Comparison of ENCODE assay signal across 8 cellular contexts in genomic region chr2:85318222-85319182, GRCh38. TPM values are rescaled to one million over a fixed set of nuclear protein-coding genes. Genes with fewer than 3 reads are reported as not detected.
DNase-seq lines count a peak whose midpoint lies in the region; ATAC-seq and TF ChIP-seq lines count a peak whose summit lies in the region.

No MANE protein-coding gene starts in this region.

- H3K4me1 Mint-ChIP-seq in neural crest cell, result peaks cover 9% of the 10 kb centered on the region

- H3K36me3 Mint-ChIP-seq in neural crest cell (ENCODE audit: low read depth), result peaks cover 34% of the 10 kb centered on the region

- TF ChIP-seq CTCF in neural crest cell (conservative IDR thresholded peaks at IDR 0.05), result no peak

- H3K27me3 Mint-ChIP-seq in neural crest cell (ENCODE audit: low read depth), result no peaks in the 10 kb centered on the region

- no peaks in the 10 kb centered on the region for H3K9me3 Mint-ChIP-seq in neural crest cell

- peak overlapping the region; percentile 9 for H3K4me3 Mint-ChIP-seq in neural crest cell

- DNase-seq in Daoy (ENCODE audit: low read depth) (peak; percentile 84), amniotic epithelial cell (ENCODE audit: low read depth) (peak; percentile 80), neural crest cell (ENCODE audit: low read depth, low spot score) (no peak), HT-29 (ENCODE audit: low spot score) (no peak), kidney glomerular epithelial cell (lab: John Stamatoyannopoulos, UW) (no peak)

- ATAC-seq in HG03108 (IDR thresholded peaks at IDR 0.05; ENCODE audit: unreplicated experiment) (peak; percentile 59), HG03095 (IDR thresholded peaks at IDR 0.05; ENCODE audit: unreplicated experiment) (no peak), HG03521 (IDR thresholded peaks at IDR 0.05; ENCODE audit: unreplicated experiment) (no peak)

- H3K27ac Mint-ChIP-seq in neural crest cell (ENCODE audit: unreplicated experiment), result no peak overlapping the region

RNA-seq across cellular contexts. Expression of gene TGOLN2, which starts 9.3 kb away (rescaled TPM):
- 43.7 and 55.3 TPM in 2 replicates for total RNA-seq in Daoy (2014; rRNA removed; shearing (Covaris generic))
- 52.6 and 54.8 TPM in 2 replicates for total RNA-seq in neural crest cell
- total RNA-seq in HT-29 (2014; rRNA removed; shearing (Covaris generic)), result 121 and 133 TPM in 2 replicates

RNA-seq across cellular contexts. Expression of gene RETSAT, which starts 35.8 kb away (rescaled TPM):
- 11.4 and 18.8 TPM in 2 replicates for total RNA-seq in Daoy (2014; rRNA removed; shearing (Covaris generic))
- 25.2 and 26.0 TPM in 2 replicates for total RNA-seq in neural crest cell
- 18.5 and 23.5 TPM in 2 replicates for total RNA-seq in HT-29 (2014; rRNA removed; shearing (Covaris generic))

RNA-seq across cellular contexts. Expression of gene ELMOD3, which starts 36.1 kb away (rescaled TPM):
- total RNA-seq in Daoy (2014; rRNA removed; shearing (Covaris generic)), result 7.5 and 8.5 TPM in 2 replicates
- total RNA-seq in neural crest cell, result 25.9 and 26.5 TPM in 2 replicates
- 6.5 and 7.1 TPM in 2 replicates for total RNA-seq in HT-29 (2014; rRNA removed; shearing (Covaris generic))

Comparison
In these comparisons a context has a peak if more than half of its experiments do, and no peak if none do; other contexts are left out.
1. DNase-seq: peak in Daoy (single experiment) and amniotic epithelial cell (single experiment); none in neural crest cell (single experiment), HT-29 (single experiment) and kidney glomerular epithelial cell (single experiment).